In the genomic region with DNA sequence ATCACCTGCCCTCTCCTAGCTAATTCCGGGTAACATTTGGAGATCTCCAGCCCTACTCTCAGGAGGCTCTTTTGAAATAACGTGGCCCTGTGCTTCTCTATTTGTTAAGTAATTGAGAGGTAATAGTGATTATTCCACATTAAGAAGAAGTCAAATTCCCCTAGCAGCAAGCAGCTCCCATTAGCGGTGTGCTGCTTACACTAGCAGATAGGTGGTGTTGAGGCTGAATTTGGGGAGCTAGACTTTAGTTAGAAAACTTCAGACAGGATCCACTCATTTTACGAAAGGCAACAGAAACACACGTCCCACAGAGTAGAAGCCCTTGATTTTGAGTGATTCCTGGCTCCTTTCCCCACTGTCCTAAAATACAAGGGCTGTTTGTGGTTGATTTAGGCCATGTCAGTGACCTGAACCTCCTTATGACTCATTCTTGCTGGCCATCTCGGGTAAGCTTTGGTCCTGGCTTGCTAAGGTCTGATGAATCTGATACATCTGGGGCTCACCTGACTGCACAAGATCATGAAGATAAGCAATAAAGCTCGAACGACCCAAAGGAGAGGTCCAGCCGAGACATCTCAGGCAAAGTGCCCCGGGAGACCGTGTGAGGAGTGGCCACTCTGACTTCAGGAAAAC, we compare ENCODE assay signal across 16 cellular contexts.
DNase-seq lines count a peak whose midpoint lies in the region; ATAC-seq and TF ChIP-seq lines count a peak whose summit lies in the region.
"Had no signal": no experiment of that assay in that cellular context is flagged by ENCODE, and none has a peak within 500 bp of the region (broad histone marks: within the 10 kb centered on the region; RNA-seq: fewer than 3 reads in every experiment).

No MANE protein-coding gene starts in this region.

- DNase-seq in GM12864 (ENCODE audit: low read depth): no peak
- DNase-seq in NCI-H1436 treated with DMSO at 0.1 percent for 48 hours (lab: John Stamatoyannopoulos, UW): peak; percentile 53
- no peak for DNase-seq in epithelial cell of proximal tubule (ENCODE audit: low read depth)
- no peak for DNase-seq in occipital lobe (lab: John Stamatoyannopoulos, UW)
- no peak for DNase-seq in ovary
- DNase-seq: DMS79, IMR-90, NCI-H1092, NCI-H2081, NCI-H510A, PC-3, SJCRH30 had no signal

- H3K36me3 ChIP-seq in parathyroid adenoma (ENCODE audit: control insufficient read depth, insufficient read depth, low read length): no peaks in the 10 kb centered on the region
- H3K36me3 ChIP-seq in ovary: no peaks in the 10 kb centered on the region
- H3K36me3 ChIP-seq: HAP-1, SJCRH30 had no signal

- H3K4me1 ChIP-seq in parathyroid adenoma: no peaks in the 10 kb centered on the region
- no peaks in the 10 kb centered on the region for H3K4me1 ChIP-seq in ovary (ENCODE audit: insufficient read depth)
- H3K4me1 ChIP-seq: SJCRH30 had no signal

- TF ChIP-seq EP300 in ovary (IDR thresholded peaks at IDR 0.05): no peak

- TF ChIP-seq POLR2A in ovary (IDR thresholded peaks at IDR 0.05): no peak

- H3K79me2 ChIP-seq in parathyroid adenoma: no peaks in the 10 kb centered on the region

- no peak for ATAC-seq in HG03571 (IDR thresholded peaks at IDR 0.05; ENCODE audit: unreplicated experiment)
- ATAC-seq: PC-3 had no signal

- H3K4me3 ChIP-seq in GM12864 (ENCODE audit: low read depth, low read length): no peak overlapping the region
- H3K4me3 ChIP-seq in epithelial cell of proximal tubule (ENCODE audit: low read depth, low read length): no peak overlapping the region
- no peak overlapping the region for H3K4me3 ChIP-seq in parathyroid adenoma (ENCODE audit: low read depth, low read length)
- H3K4me3 ChIP-seq in ovary: no peak overlapping the region
- H3K4me3 ChIP-seq: HAP-1, SJCRH30 had no signal

- 66 to 73% (median 68%) methylated on average over 11 of the region's 11 CpGs for WGBS in ovary, 3 donors

- H3K27ac ChIP-seq in parathyroid adenoma (no peak overlapping the region), ovary (no peak overlapping the region)
- H3K27ac ChIP-seq: C4-2B, SJCRH30 had no signal

- peak; percentile 2 for TF ChIP-seq CTCF in GM12864 (IDR thresholded peaks at IDR 0.05; ENCODE audit: low read depth, low read length, missing control alignments)
- TF ChIP-seq CTCF in epithelial cell of proximal tubule (conservative IDR thresholded peaks at IDR 0.05; ENCODE audit: low read depth, low read length): peak; percentile 25
- TF ChIP-seq CTCF in parathyroid adenoma (IDR thresholded peaks at IDR 0.05): no peak
- TF ChIP-seq CTCF in ovary (IDR thresholded peaks at IDR 0.05): no peak

- no peak overlapping the region for H2AFZ ChIP-seq in parathyroid adenoma

- no peak overlapping the region for H3K9ac ChIP-seq in parathyroid adenoma

- intact Hi-C loops in ovary (cut with DNase I): no loop called here

- H3K9me3 ChIP-seq in parathyroid adenoma (ENCODE audit: control insufficient read depth, low read length) (no peaks in the 10 kb centered on the region), ovary (no peaks in the 10 kb centered on the region)
- H3K9me3 ChIP-seq: HAP-1, SJCRH30 had no signal

- H3K27me3 ChIP-seq in parathyroid adenoma (ENCODE audit: control insufficient read depth, insufficient read depth, low read length) (no peaks in the 10 kb centered on the region), ovary (no peaks in the 10 kb centered on the region)
- H3K27me3 ChIP-seq: SJCRH30 had no signal

- peak overlapping the region; percentile 47 for H3K4me2 ChIP-seq in parathyroid adenoma (ENCODE audit: low read length)

Comparison
In these comparisons a context has a peak if more than half of its experiments do, and no peak if none do; other contexts are left out.
1. CTCF ChIP-seq: peak in GM12864 (single experiment) and epithelial cell of proximal tubule (single experiment); none in parathyroid adenoma (single experiment) and ovary (0 of 3).